In the genomic region with DNA sequence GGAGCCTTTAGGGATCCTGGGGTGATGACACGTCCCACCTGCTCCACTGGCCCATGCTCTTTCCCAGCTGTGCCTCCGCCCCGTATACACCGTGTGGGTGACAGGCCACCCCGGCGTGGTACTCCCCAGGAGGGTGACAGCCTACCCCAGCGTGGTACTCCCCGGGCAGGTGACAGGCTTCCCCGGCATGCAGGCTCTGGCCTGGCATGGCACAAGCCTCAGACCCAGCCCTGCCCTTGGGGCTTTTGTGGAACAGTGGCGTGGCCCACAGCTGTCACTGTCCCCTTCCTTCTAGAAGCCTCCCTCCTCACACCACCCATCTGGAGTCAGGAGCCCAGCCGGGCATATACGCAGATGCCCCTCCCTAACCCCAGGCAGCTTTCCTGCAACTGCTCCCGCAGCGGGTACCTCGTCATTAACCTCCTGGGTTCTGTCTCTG, we compare ENCODE assay signal across 16 cellular contexts. TPM values are rescaled to one million over a fixed set of nuclear protein-coding genes. Genes with fewer than 3 reads are reported as not detected.
DNase-seq lines count a peak whose midpoint lies in the region; ATAC-seq and TF ChIP-seq lines count a peak whose summit lies in the region.
"Had no signal": no experiment of that assay in that cellular context is flagged by ENCODE, and none has a peak within 500 bp of the region (broad histone marks: within the 10 kb centered on the region; RNA-seq: fewer than 3 reads in every experiment).

No MANE protein-coding gene starts in this region.

- WGBS in heart right ventricle, 2 donors, result 71 to 72% methylated on average over 15 of the region's 15 CpGs

- DNase-seq in Right ventricle myocardium superior (peak; percentile 73), cardiac septum (ENCODE audit: low spot score) (no peak), NCI-H524 (lab: John Stamatoyannopoulos, UW) (peak; percentile 69 to 88), heart right ventricle (peak in 1 of 2 donors; percentile 56), GOT3 (lab: John Stamatoyannopoulos, UW) (no peak), dorsolateral prefrontal cortex (no peak), Peyer's patch (no peak)
- DNase-seq in stimulated activated naive B cell treated with anti-CD40 and anti-IgM and Interleukin-4, amounts not matched to agents 10 μg/mL and 1 μg/mL and 100 μg/mL, for 72 hours, result no peak
- DNase-seq: activated CD4-positive, alpha-beta T cell treated with anti-CD3 and anti-CD28 coated beads for 48 hours; activated T-cell treated with anti-CD3 and anti-CD28 coated beads, Interleukin-2, amount 50 U/mL, for 72 hours; cerebellar nuclear complex; H9; NCI-H510A treated with DMSO at 0.1 percent for 48 hours had no signal

- H3K4me1 Mint-ChIP-seq in stimulated activated naive B cell treated with anti-CD40 and anti-IgM and Interleukin-4, amounts not matched to agents 10 μg/mL and 1 μg/mL and 100 μg/mL, for 72 hours, result peaks cover 44 to 80% of the 10 kb centered on the region in 2 donors

- H3K9me3 ChIP-seq in heart right ventricle (no peaks in the 10 kb centered on the region), Peyer's patch (no peaks in the 10 kb centered on the region)

- H3K36me3 ChIP-seq in heart right ventricle (no peaks in the 10 kb centered on the region), Peyer's patch (no peaks in the 10 kb centered on the region)

- H3K27me3 Mint-ChIP-seq in stimulated activated naive B cell treated with anti-CD40 and anti-IgM and Interleukin-4, amounts not matched to agents 10 μg/mL and 1 μg/mL and 100 μg/mL, for 72 hours, result no peaks in the 10 kb centered on the region

- intact Hi-C loops in Right ventricle myocardium superior (cut with DNase I) (no loop called here), cardiac septum (cut with DNase I) (no loop called here), heart right ventricle (cut with DNase I) (no loop called here), dorsolateral prefrontal cortex (cut with DNase I) (no loop called here)

- H3K4me3 ChIP-seq in heart right ventricle (no peak overlapping the region), dorsolateral prefrontal cortex (no peak overlapping the region), Peyer's patch (no peak overlapping the region)

- H3K27me3 ChIP-seq in heart right ventricle (peaks cover 0 to 7% (median 0%) of the 10 kb centered on the region in 7 donors), dorsolateral prefrontal cortex (no peaks in the 10 kb centered on the region), Peyer's patch (no peaks in the 10 kb centered on the region)

- ATAC-seq in Right ventricle myocardium superior (ENCODE audit: poor library complexity) (peak; percentile 44), heart right ventricle (peak in 7 of 8 donors; percentile 4 to 28 (median 16))
- ATAC-seq in stimulated activated naive B cell treated with anti-CD40 and anti-IgM and Interleukin-4, amounts not matched to agents 10 μg/mL and 1 μg/mL and 100 μg/mL, for 72 hours (replicated peaks), result peak in 1 of 2 donors; percentile 7
- ATAC-seq: activated T-cell treated with anti-CD3 and anti-CD28 coated beads, Interleukin-2, amount 50 U/mL, for 72 hours had no signal

- peaks cover 9 to 37% (median 29%) of the 10 kb centered on the region in 9 donors for H3K4me1 ChIP-seq in heart right ventricle
- peaks cover 5 to 19% (median 10%) of the 10 kb centered on the region in 4 donors for H3K4me1 ChIP-seq in Peyer's patch

- no peak for TF ChIP-seq POLR2A in Peyer's patch (IDR thresholded peaks at IDR 0.05)

- H3K4me3 Mint-ChIP-seq in stimulated activated naive B cell treated with anti-CD40 and anti-IgM and Interleukin-4, amounts not matched to agents 10 μg/mL and 1 μg/mL and 100 μg/mL, for 72 hours, result peak overlapping the region; percentile 51 to 57
- H3K4me3 Mint-ChIP-seq: activated T-cell treated with anti-CD3 and anti-CD28 coated beads, Interleukin-2, amount 50 U/mL, for 72 hours; H9 had no signal

- no peaks in the 10 kb centered on the region for H3K36me3 Mint-ChIP-seq in stimulated activated naive B cell treated with anti-CD40 and anti-IgM and Interleukin-4, amounts not matched to agents 10 μg/mL and 1 μg/mL and 100 μg/mL, for 72 hours

- peak overlapping the region; percentile 87 for H3K27ac Mint-ChIP-seq in stimulated activated naive B cell treated with anti-CD40 and anti-IgM and Interleukin-4, amounts not matched to agents 10 μg/mL and 1 μg/mL and 100 μg/mL, for 72 hours
- H3K27ac Mint-ChIP-seq: activated T-cell treated with anti-CD3 and anti-CD28 coated beads, Interleukin-2, amount 50 U/mL, for 72 hours; H9 had no signal

- TF ChIP-seq CTCF in heart right ventricle (IDR thresholded peaks at IDR 0.05) (no peak), dorsolateral prefrontal cortex (IDR thresholded peaks at IDR 0.05 in 54 of 56, conservative IDR thresholded peaks at IDR 0.05 in 2 of 56; ENCODE audit: low read depth in 1 of 56, partially characterized antibody in 56 of 56) (no peak), Peyer's patch (IDR thresholded peaks at IDR 0.05) (no peak)

- H3K27ac ChIP-seq in heart right ventricle, result peak overlapping the region in 5 of 10 donors; percentile 11 to 61 (median 19)
- H3K27ac ChIP-seq in dorsolateral prefrontal cortex, result peak overlapping the region in 3 of 59 donors; percentile 27 to 56 (median 52)
- H3K27ac ChIP-seq in Peyer's patch, result no peak overlapping the region

- no peaks in the 10 kb centered on the region for H3K9me3 Mint-ChIP-seq in stimulated activated naive B cell treated with anti-CD40 and anti-IgM and Interleukin-4, amounts not matched to agents 10 μg/mL and 1 μg/mL and 100 μg/mL, for 72 hours
- H3K9me3 Mint-ChIP-seq: activated T-cell treated with anti-CD3 and anti-CD28 coated beads, Interleukin-2, amount 50 U/mL, for 72 hours; H9 had no signal

RNA-seq across cellular contexts. Expression of a gene that starts 4.7 kb away (rescaled TPM):
- total RNA-seq in Right ventricle myocardium superior (42.7 TPM), cardiac septum (60.3 TPM), heart right ventricle (10 to 100 TPM; 34.7 to 84.4 (median 43.8) TPM), dorsolateral prefrontal cortex (100 to 1,000 TPM; 102 to 205 (median 156) TPM), Peyer's patch (100 to 1,000 TPM; 192 to 404 (median 274) TPM)
- polyA plus RNA-seq in heart right ventricle, result 10 to 100 TPM; 42.6 to 56.9 TPM

RNA-seq across cellular contexts. Expression of a gene that starts 9.5 kb away (rescaled TPM):
- not detected for total RNA-seq in Right ventricle myocardium superior
- 0.11 TPM for total RNA-seq in cardiac septum
- under 1 TPM in 2 of 10 donors, not detected in 8; 0.05 to 0.10 TPM for total RNA-seq in heart right ventricle
- polyA plus RNA-seq in heart right ventricle, result under 1 TPM in 1 of 2 donors, not detected in 1; 0.06 TPM
- 1 to 10 TPM in 112 of 120 experiments, under 1 TPM in 8; 0.62 to 5.4 (median 2.0) TPM for total RNA-seq in dorsolateral prefrontal cortex
- total RNA-seq in Peyer's patch, result 1 to 10 TPM in 1 of 4 donors, not detected in 3; 1.7 TPM
- total RNA-seq: activated T-cell treated with anti-CD3 and anti-CD28 coated beads, Interleukin-2, amount 50 U/mL, for 72 hours; osteocyte had no signal

RNA-seq across cellular contexts. Expression of a gene that starts 33.5 kb away (rescaled TPM):
- total RNA-seq in Right ventricle myocardium superior, result not detected
- not detected for total RNA-seq in cardiac septum
- not detected for total RNA-seq in heart right ventricle
- not detected for polyA plus RNA-seq in heart right ventricle
- not detected for total RNA-seq in dorsolateral prefrontal cortex
- not detected for total RNA-seq in Peyer's patch
- total RNA-seq: activated T-cell treated with anti-CD3 and anti-CD28 coated beads, Interleukin-2, amount 50 U/mL, for 72 hours; osteocyte; T-helper 1 cell treated with Interleukin-12 subunit alpha and Interleukin-12 subunit beta and Interleukin-4 antibody, amounts not matched to agents 30 ng/mL and 1 ng/mL, for 36 hours had no signal
- polyA plus RNA-seq: BJ had no signal

RNA-seq across cellular contexts. Expression of a gene that starts 44.0 kb away (rescaled TPM):
- 13.9 TPM for total RNA-seq in Right ventricle myocardium superior
- 15.8 TPM for total RNA-seq in cardiac septum
- total RNA-seq in heart right ventricle, result 10 to 100 TPM; 10.9 to 15.8 (median 13.3) TPM
- 10 to 100 TPM; 27.6 to 34.7 TPM for polyA plus RNA-seq in heart right ventricle
- total RNA-seq in dorsolateral prefrontal cortex, result 10 to 100 TPM; 23.3 to 59.4 (median 39.0) TPM
- total RNA-seq in Peyer's patch, result 10 to 100 TPM; 20.5 to 50.6 (median 39.9) TPM

RNA-seq across cellular contexts. Expression of a gene that starts 54.4 kb away (rescaled TPM):
- total RNA-seq in Right ventricle myocardium superior, result 4.3 TPM
- total RNA-seq in cardiac septum, result 1.5 TPM
- total RNA-seq in heart right ventricle, result 1 to 10 TPM in 9 of 10 donors, under 1 TPM in 1; 0.90 to 6.2 (median 1.6) TPM
- polyA plus RNA-seq in heart right ventricle, result 1 to 10 TPM; 1.3 to 2.7 TPM
- 10 to 100 TPM in 90 of 120 experiments, 1 to 10 TPM in 30; 2.8 to 60.9 (median 14.4) TPM for total RNA-seq in dorsolateral prefrontal cortex
- 10 to 100 TPM in 2 of 4 donors, 1 to 10 TPM in 2; 6.3 to 38.0 (median 9.3) TPM for total RNA-seq in Peyer's patch

Comparison
In these comparisons a context has a peak if more than half of its experiments do, and no peak if none do; other contexts are left out.
1. DNase-seq: peak in Right ventricle myocardium superior (single experiment) and NCI-H524 (2 of 2); none in cardiac septum (single experiment), stimulated activated naive B cell treated with anti-CD40 and anti-IgM and Interleukin-4, amounts not matched to agents 10 μg/mL and 1 μg/mL and 100 μg/mL, for 72 hours (single experiment), GOT3 (single experiment), dorsolateral prefrontal cortex (0 of 10) and Peyer's patch (0 of 3).